In genomic region chr10:84125910-84126784, GRCh38 we compare ENCODE assay signal across 1 cellular context.
TF ChIP-seq lines count a peak whose summit lies in the region.

No MANE protein-coding gene starts in this region.

TF ChIP-seq in HepG2, 621 proteins besides CTCF, POLR2A, EP300 and RAD21:
- TF ChIP-seq STAG1 (CRISPR knock-in tag; IDR thresholded peaks at IDR 0.05) (peak; percentile 62), SMC3 (IDR thresholded peaks at IDR 0.05; ENCODE audit: low read length) (peak; percentile 63)
